Comparison of ENCODE assay signal across 8 cellular contexts in the genomic region with DNA sequence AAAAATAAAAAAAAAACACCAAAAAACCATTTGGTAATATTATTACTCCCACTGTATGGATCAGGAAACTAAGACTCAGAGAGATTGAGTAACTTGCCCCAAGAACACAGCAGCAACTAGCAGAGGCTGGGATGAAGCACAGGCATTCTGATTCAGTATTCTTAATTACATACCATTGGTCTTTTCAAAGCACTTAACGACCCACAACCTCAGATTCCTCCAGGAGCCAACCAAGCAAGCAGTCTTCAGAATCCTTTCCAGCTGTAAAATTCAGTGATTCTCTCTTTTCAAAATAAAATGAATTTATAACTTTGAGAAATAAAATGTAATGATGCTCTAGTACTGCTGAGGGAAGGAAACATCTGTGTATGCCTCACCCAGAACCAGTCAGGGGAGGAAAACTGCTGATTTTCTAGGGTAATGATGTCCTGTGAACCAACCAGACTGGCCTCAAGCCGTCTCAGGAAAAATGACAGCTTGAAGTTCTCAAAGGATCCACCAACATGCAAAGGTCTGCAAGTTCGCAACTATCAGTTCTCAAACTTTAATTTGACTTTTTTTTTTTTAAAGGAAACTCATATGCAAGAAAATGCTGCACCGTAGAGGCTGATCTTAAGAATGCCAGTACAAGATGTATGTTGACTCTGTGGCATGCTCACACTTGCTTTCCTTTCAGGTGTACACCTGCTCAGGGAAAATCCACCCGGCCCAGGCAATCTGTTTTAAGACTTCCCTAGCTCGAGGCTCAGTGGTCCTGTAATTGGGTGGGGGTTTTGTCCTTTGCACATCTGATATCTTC. TPM values are rescaled to one million over a fixed set of nuclear protein-coding genes. Genes with fewer than 3 reads are reported as not detected.
DNase-seq lines count a peak whose midpoint lies in the region; ATAC-seq and TF ChIP-seq lines count a peak whose summit lies in the region.

No MANE protein-coding gene starts in this region.

- intact Hi-C loops in mucosa of descending colon (cut with DNase I, micrococcal nuclease) = loop anchor here in 1 of 2 donors (10.0 kb wide), 1 partner anchor 51 kb away; no protein-coding TSS in a partner anchor

- H3K36me3 ChIP-seq in mucosa of descending colon (ENCODE audit: low read depth) = no peaks in the 10 kb centered on the region

- in situ Hi-C loops in astrocyte of the spinal cord (cut with HindIII; ENCODE audit: low sequenced_read_pairs) = no loop called here

- DNase-seq in NCI-H510A treated with DMSO at 0.1 percent for 48 hours (lab: John Stamatoyannopoulos, UW) = peak; percentile 89
- no peak for DNase-seq in NCI-H510A (lab: John Stamatoyannopoulos, UW)
- DNase-seq in astrocyte of the spinal cord (ENCODE audit: low read depth, low spot score) = peak; percentile 61
- DNase-seq in mucosa of descending colon = no peak
- no peak for DNase-seq in 8988T
- no peak for DNase-seq in effector CD4-positive, alpha-beta T cell
- DNase-seq in activated CD4-positive, CD25-positive, alpha-beta regulatory T cell (lab: John Stamatoyannopoulos, UW) = no peak

- TF ChIP-seq CTCF in astrocyte of the spinal cord (IDR thresholded peaks at IDR 0.05; ENCODE audit: low read depth, low read length) (no peak), mucosa of descending colon (IDR thresholded peaks at IDR 0.05) (no peak)

- H3K4me3 ChIP-seq in astrocyte of the spinal cord (ENCODE audit: low read depth, low read length) (peak overlapping the region; percentile 7), mucosa of descending colon (no peak overlapping the region)

- H3K4me1 ChIP-seq in mucosa of descending colon (ENCODE audit: low read depth) = peaks cover 26% of the 10 kb centered on the region

- ATAC-seq in HG03108 (IDR thresholded peaks at IDR 0.05; ENCODE audit: unreplicated experiment) (peak; percentile 4), mucosa of descending colon (peak; percentile 42)

- H3K9me3 ChIP-seq in mucosa of descending colon = no peaks in the 10 kb centered on the region

RNA-seq across cellular contexts. Expression of a gene that starts 9.0 kb away (rescaled TPM):
- 10 to 100 TPM; 23.5 to 46.8 (median 23.6) TPM for total RNA-seq in mucosa of descending colon

RNA-seq across cellular contexts. Expression of a gene that starts 41.9 kb away (rescaled TPM):
- total RNA-seq in mucosa of descending colon = 100 to 1,000 TPM in 1 of 3 donors, 10 to 100 TPM in 2; 48.1 to 107 (median 48.9) TPM

Comparison
In these comparisons a context has a peak if more than half of its experiments do, and no peak if none do; other contexts are left out.
1. DNase-seq: peak in NCI-H510A treated with DMSO at 0.1 percent for 48 hours (single experiment) and astrocyte of the spinal cord (single experiment); none in NCI-H510A (single experiment), mucosa of descending colon (0 of 3), 8988T (single experiment), effector CD4-positive, alpha-beta T cell (single experiment) and activated CD4-positive, CD25-positive, alpha-beta regulatory T cell (0 of 4).